ENCODE assay signal across 13 cellular contexts in the genomic region with DNA sequence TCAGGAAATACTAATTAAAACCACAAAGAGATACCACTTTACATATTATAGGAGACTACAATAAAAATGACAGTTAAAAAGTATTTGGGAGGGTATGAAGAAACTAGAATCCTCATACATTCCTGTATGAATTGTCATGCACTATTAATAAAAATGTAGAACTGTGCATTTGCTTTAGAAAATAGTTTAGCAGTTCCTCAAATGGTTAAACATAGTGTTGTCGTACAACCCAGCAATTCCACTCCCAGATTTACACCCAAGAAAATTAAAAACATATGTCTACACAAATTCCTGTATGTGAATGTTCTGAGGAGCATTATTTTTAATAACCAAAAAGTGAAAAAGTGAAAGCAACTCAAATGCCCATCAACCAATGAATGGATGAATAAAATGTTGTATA.
"Had no signal": no experiment of that assay in that cellular context is flagged by ENCODE, and none has a peak within 500 bp of the region (broad histone marks: within the 10 kb centered on the region; RNA-seq: fewer than 3 reads in every experiment).

No MANE protein-coding gene starts in this region.

- H3K4me3 Mint-ChIP-seq: effector memory CD8-positive, alpha-beta T cell; naive B cell; stimulated activated naive CD8-positive, alpha-beta T cell treated with anti-CD3 and anti-CD28 coated beads, Interleukin-15, amount 100 ng/mL, for 72 hours had no signal

- ATAC-seq: effector memory CD8-positive, alpha-beta T cell; heart right ventricle; stimulated activated naive CD8-positive, alpha-beta T cell treated with anti-CD3 and anti-CD28 coated beads, Interleukin-15, amount 100 ng/mL, for 72 hours had no signal

- H3K27ac Mint-ChIP-seq: effector memory CD8-positive, alpha-beta T cell; naive B cell; stimulated activated naive CD8-positive, alpha-beta T cell treated with anti-CD3 and anti-CD28 coated beads, Interleukin-15, amount 100 ng/mL, for 72 hours had no signal

- H3K36me3 Mint-ChIP-seq: naive B cell had no signal

- H3K4me3 ChIP-seq: heart right ventricle, skin epidermis, thoracic aorta had no signal

- H3K9me3 ChIP-seq: thoracic aorta had no signal

- H3K27ac ChIP-seq: brain microvascular endothelial cell, epithelial cell of prostate, heart right ventricle, skin epidermis, thoracic aorta had no signal

- DNase-seq: activated CD4-positive, alpha-beta T cell treated with anti-CD3 and anti-CD28 coated beads, Interleukin-2, amount 50 U/mL, for 1 hour; activated naive CD4-positive, alpha-beta T cell treated with anti-CD3 and anti-CD28 coated beads, Interleukin-2, amount 50 U/mL, for 16 hours; brain microvascular endothelial cell; effector memory CD8-positive, alpha-beta T cell; heart right ventricle; naive B cell; posterior cingulate gyrus; stimulated activated CD4-positive, alpha-beta T cell treated with anti-CD3 and anti-CD28 coated beads, Interleukin-4, amount 100 ng/mL, for 4 hours; stimulated activated naive CD8-positive, alpha-beta T cell treated with anti-CD3 and anti-CD28 coated beads, Interleukin-15, amount 100 ng/mL, for 72 hours had no signal

- H3K4me1 Mint-ChIP-seq: naive B cell; stimulated activated naive CD8-positive, alpha-beta T cell treated with anti-CD3 and anti-CD28 coated beads, Interleukin-15, amount 100 ng/mL, for 72 hours had no signal

- FAIRE-seq: islet of Langerhans had no signal

- H3K36me3 ChIP-seq: brain microvascular endothelial cell, heart right ventricle, thoracic aorta had no signal

- H3K4me1 ChIP-seq: heart right ventricle had no signal

- H3K9me3 Mint-ChIP-seq: effector memory CD8-positive, alpha-beta T cell had no signal

- H3K27me3 ChIP-seq: brain microvascular endothelial cell, heart right ventricle had no signal

- H3K27me3 Mint-ChIP-seq: naive B cell had no signal
